ENCODE assay signal across 1 cellular context in genomic region chr12:1760566-1761382, GRCh38.
TF ChIP-seq lines count a peak whose summit lies in the region.

No MANE protein-coding gene starts in this region.

TF ChIP-seq in HepG2, 621 proteins besides CTCF, POLR2A, EP300 and RAD21 (continued from another document and continues in another):
- TF ChIP-seq ZNF407 (CRISPR knock-in tag; IDR thresholded peaks at IDR 0.05; ENCODE audit: not compliant biosample characterization) (no peak), SRSF1 (optimal IDR thresholded peaks at IDR 0.05; ENCODE audit: low read depth, low read length) (no peak), HNRNPUL1 (IDR thresholded peaks at IDR 0.05; ENCODE audit: low read depth, low read length) (no peak), HHEX (CRISPR knock-in tag; IDR thresholded peaks at IDR 0.05) (no peak), ZFP36 (IDR thresholded peaks at IDR 0.05; ENCODE audit: borderline replicate concordance, low read depth, low read length, partially characterized antibody) (no peak), THYN1 (CRISPR knock-in tag; IDR thresholded peaks at IDR 0.05; ENCODE audit: borderline replicate concordance, low read depth) (no peak), ZNF781 (CRISPR knock-in tag; IDR thresholded peaks at IDR 0.05; ENCODE audit: borderline replicate concordance, not compliant biosample characterization) (no peak), ZNF530 (CRISPR knock-in tag; IDR thresholded peaks at IDR 0.05; ENCODE audit: low read depth) (no peak), ZNF652 (CRISPR knock-in tag; IDR thresholded peaks at IDR 0.05; ENCODE audit: borderline replicate concordance, low read depth) (no peak), HOXA3 (CRISPR knock-in tag; IDR thresholded peaks at IDR 0.05) (peak; percentile 69; the same call in 1 of the 2 replicates), ZNF496 (CRISPR knock-in tag; IDR thresholded peaks at IDR 0.05; ENCODE audit: insufficient replicate concordance) (no peak), NFKB2 (CRISPR knock-in tag; IDR thresholded peaks at IDR 0.05; ENCODE audit: borderline replicate concordance) (no peak), ZNF143 (CRISPR knock-in tag; IDR thresholded peaks at IDR 0.05) (no peak), SIN3B (IDR thresholded peaks at IDR 0.05; ENCODE audit: low read length) (no peak), ZNF670 (CRISPR knock-in tag; IDR thresholded peaks at IDR 0.05; ENCODE audit: borderline replicate concordance) (no peak), DNMT1 (CRISPR knock-in tag; IDR thresholded peaks at IDR 0.05) (no peak), GPN1 (CRISPR knock-in tag; IDR thresholded peaks at IDR 0.05; ENCODE audit: borderline replicate concordance) (no peak), KLF11 (CRISPR knock-in tag; IDR thresholded peaks at IDR 0.05) (no peak), TOE1 (CRISPR knock-in tag; IDR thresholded peaks at IDR 0.05) (no peak), MEF2D (CRISPR knock-in tag; IDR thresholded peaks at IDR 0.05) (peak; percentile 68), GMEB1 (CRISPR knock-in tag; IDR thresholded peaks at IDR 0.05; ENCODE audit: borderline replicate concordance) (peak; percentile 48; the same call in 1 of the 2 replicates), RXRB (CRISPR knock-in tag; IDR thresholded peaks at IDR 0.05; ENCODE audit: borderline replicate concordance) (peak; percentile 96), HBP1 (CRISPR knock-in tag; IDR thresholded peaks at IDR 0.05; ENCODE audit: low read depth) (no peak), ZSCAN31 (CRISPR knock-in tag; IDR thresholded peaks at IDR 0.05; ENCODE audit: low read depth) (no peak), ZNF616 (CRISPR knock-in tag; IDR thresholded peaks at IDR 0.05; ENCODE audit: low read depth) (no peak), ZSCAN30 (CRISPR knock-in tag; IDR thresholded peaks at IDR 0.05) (no peak), ZNF441 (CRISPR knock-in tag; IDR thresholded peaks at IDR 0.05; ENCODE audit: borderline replicate concordance) (0 out of 2 replicates have a peak, but pooled peaks have one; percentile 39), ZNF572 (CRISPR knock-in tag; IDR thresholded peaks at IDR 0.05) (no peak), PLRG1 (conservative IDR thresholded peaks at IDR 0.05) (no peak), FOXK2 (IDR thresholded peaks at IDR 0.05) (no peak), ZFX (CRISPR knock-in tag; IDR thresholded peaks at IDR 0.05; ENCODE audit: low read depth) (no peak), NR2F2 (IDR thresholded peaks at IDR 0.05; ENCODE audit: borderline replicate concordance, low read depth) (peak; percentile 82)
- TF ChIP-seq, protein P1, sequence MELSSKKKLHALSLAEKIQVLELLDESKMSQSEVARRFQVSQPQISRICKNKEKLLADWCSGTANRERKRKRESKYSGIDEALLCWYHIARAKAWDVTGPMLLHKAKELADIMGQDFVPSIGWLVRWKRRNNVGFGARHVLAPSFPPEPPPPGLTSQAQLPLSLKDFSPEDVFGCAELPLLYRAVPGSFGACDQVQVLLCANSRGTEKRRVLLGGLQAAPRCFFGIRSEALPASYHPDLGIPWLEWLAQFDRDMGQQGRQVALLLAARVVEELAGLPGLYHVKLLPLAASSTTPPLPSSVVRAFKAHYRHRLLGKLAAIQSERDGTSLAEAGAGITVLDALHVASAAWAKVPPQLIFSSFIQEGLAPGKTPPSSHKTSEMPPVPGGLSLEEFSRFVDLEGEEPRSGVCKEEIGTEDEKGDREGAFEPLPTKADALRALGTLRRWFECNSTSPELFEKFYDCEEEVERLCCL (CRISPR knock-in tag; IDR thresholded peaks at IDR 0.05; ENCODE audit: borderline replicate concordance), result no peak
- TF ChIP-seq, protein P2, sequence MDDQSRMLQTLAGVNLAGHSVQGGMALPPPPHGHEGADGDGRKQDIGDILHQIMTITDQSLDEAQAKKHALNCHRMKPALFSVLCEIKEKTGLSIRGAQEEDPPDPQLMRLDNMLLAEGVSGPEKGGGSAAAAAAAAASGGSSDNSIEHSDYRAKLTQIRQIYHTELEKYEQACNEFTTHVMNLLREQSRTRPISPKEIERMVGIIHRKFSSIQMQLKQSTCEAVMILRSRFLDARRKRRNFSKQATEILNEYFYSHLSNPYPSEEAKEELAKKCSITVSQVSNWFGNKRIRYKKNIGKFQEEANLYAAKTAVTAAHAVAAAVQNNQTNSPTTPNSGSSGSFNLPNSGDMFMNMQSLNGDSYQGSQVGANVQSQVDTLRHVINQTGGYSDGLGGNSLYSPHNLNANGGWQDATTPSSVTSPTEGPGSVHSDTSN (CRISPR knock-in tag; IDR thresholded peaks at IDR 0.05; ENCODE audit: borderline replicate concordance), result no peak
- TF ChIP-seq, protein P3, sequence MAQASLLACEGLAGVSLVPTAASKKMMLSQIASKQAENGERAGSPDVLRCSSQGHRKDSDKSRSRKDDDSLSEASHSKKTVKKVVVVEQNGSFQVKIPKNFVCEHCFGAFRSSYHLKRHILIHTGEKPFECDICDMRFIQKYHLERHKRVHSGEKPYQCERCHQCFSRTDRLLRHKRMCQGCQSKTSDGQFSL (CRISPR knock-in tag; IDR thresholded peaks at IDR 0.05), result no peak
- TF ChIP-seq, protein P4, sequence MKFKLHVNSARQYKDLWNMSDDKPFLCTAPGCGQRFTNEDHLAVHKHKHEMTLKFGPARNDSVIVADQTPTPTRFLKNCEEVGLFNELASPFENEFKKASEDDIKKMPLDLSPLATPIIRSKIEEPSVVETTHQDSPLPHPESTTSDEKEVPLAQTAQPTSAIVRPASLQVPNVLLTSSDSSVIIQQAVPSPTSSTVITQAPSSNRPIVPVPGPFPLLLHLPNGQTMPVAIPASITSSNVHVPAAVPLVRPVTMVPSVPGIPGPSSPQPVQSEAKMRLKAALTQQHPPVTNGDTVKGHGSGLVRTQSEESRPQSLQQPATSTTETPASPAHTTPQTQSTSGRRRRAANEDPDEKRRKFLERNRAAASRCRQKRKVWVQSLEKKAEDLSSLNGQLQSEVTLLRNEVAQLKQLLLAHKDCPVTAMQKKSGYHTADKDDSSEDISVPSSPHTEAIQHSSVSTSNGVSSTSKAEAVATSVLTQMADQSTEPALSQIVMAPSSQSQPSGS (CRISPR knock-in tag; IDR thresholded peaks at IDR 0.05), result peak; percentile 82
- TF ChIP-seq, protein P5, sequence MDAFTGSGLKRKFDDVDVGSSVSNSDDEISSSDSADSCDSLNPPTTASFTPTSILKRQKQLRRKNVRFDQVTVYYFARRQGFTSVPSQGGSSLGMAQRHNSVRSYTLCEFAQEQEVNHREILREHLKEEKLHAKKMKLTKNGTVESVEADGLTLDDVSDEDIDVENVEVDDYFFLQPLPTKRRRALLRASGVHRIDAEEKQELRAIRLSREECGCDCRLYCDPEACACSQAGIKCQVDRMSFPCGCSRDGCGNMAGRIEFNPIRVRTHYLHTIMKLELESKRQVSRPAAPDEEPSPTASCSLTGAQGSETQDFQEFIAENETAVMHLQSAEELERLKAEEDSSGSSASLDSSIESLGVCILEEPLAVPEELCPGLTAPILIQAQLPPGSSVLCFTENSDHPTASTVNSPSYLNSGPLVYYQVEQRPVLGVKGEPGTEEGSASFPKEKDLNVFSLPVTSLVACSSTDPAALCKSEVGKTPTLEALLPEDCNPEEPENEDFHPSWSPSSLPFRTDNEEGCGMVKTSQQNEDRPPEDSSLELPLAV (CRISPR knock-in tag; conservative IDR thresholded peaks at IDR 0.05; ENCODE audit: low read depth), result no peak
- TF ChIP-seq, protein P6, sequence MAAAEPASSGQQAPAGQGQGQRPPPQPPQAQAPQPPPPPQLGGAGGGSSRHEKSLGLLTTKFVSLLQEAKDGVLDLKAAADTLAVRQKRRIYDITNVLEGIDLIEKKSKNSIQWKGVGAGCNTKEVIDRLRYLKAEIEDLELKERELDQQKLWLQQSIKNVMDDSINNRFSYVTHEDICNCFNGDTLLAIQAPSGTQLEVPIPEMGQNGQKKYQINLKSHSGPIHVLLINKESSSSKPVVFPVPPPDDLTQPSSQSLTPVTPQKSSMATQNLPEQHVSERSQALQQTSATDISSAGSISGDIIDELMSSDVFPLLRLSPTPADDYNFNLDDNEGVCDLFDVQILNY (CRISPR knock-in tag; conservative IDR thresholded peaks at IDR 0.05), result no peak
